ENCODE assay signal across 32 cellular contexts in the genomic region with DNA sequence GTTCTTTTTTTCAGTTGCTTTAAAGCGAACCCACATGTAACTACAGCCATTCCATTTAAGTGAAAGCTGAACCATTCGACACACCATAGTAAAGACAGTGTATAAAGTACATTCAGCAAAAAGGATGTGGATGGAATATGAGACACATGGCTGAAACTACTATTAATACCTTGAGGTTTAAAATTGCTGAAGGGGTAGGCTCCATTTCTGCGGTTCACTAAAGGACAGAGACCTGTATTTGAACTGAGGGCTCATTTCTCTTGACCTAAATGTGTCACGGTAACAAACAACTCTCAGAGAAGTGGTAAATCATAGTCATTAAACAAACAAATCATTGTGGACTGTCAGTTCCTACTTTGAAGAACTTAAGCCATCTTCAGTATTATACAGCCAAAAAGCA.
"Had no signal": no experiment of that assay in that cellular context is flagged by ENCODE, and none has a peak within 500 bp of the region (broad histone marks: within the 10 kb centered on the region; RNA-seq: fewer than 3 reads in every experiment).

No MANE protein-coding gene starts in this region.

- H3K36me3 ChIP-seq: brain microvascular endothelial cell, gastroesophageal sphincter, ovary, transverse colon had no signal

- H3K4me1 Mint-ChIP-seq: activated CD4-positive, alpha-beta memory T cell treated with anti-CD3 and anti-CD28 coated beads, Interleukin-2, amount 10 ng/mL, durations not matched to agents 7 days and 5 days; activated CD4-positive, alpha-beta T cell treated with anti-CD3 and anti-CD28 coated beads, Interleukin-2, amount 10 ng/mL, durations not matched to agents 7 days and 5 days; naive B cell had no signal

- H3K27ac ChIP-seq: brain microvascular endothelial cell, coronary artery, dorsolateral prefrontal cortex, gastroesophageal sphincter, hepatocyte, ovary, skin epidermis, testis, transverse colon had no signal

- FAIRE-seq: astrocyte, urothelium cell line had no signal

- DNase-seq: activated CD4-positive, alpha-beta memory T cell treated with anti-CD3 and anti-CD28 coated beads, Interleukin-2, amount 10 ng/mL, durations not matched to agents 7 days and 5 days; activated CD4-positive, alpha-beta T cell treated with anti-CD3 and anti-CD28 coated beads, Interleukin-2, amount 10 ng/mL, durations not matched to agents 7 days and 5 days; activated CD4-positive, CD25-positive, alpha-beta regulatory T cell treated with anti-CD3 and anti-CD28 coated beads, Interleukin-2, amount 50 U/mL, for 72 hours; activated CD8-positive, alpha-beta memory T cell treated with anti-CD3 and anti-CD28 coated beads, Interleukin-2, amount 50 U/mL, for 48 hours; activated gamma-delta T cell; activated naive CD4-positive, alpha-beta T cell treated with anti-CD3 and anti-CD28 coated beads, Interleukin-2, amount 50 U/mL, for 16 hours; activated T-cell treated with anti-CD3 and anti-CD28 coated beads, Interleukin-2, amount 50 U/mL, for 24 hours; amniotic stem cell; brain microvascular endothelial cell; dorsolateral prefrontal cortex; effector memory CD4-positive, alpha-beta T cell; islet precursor cell; left cardiac atrium; mammary epithelial cell; naive B cell; nephron progenitor cell; ovary; retina; stimulated activated CD4-positive, alpha-beta T cell treated with anti-CD3 and anti-CD28 coated beads, Interleukin-12 subunit alpha, Interleukin-12 subunit beta, amount 100 ng/mL, for 4 hours; stimulated activated CD4-positive, alpha-beta T cell treated with anti-CD3 and anti-CD28 coated beads, Interleukin-4, amount 100 ng/mL, for 1 hour; stimulated activated naive CD8-positive, alpha-beta T cell treated with anti-CD3 and anti-CD28 coated beads, Interleukin-15, Interleukin-2, amounts not matched to agents 100 U/mL and 50 U/mL, for 24 hours; testis; transverse colon had no signal

- H3K4me3 Mint-ChIP-seq: activated CD4-positive, alpha-beta memory T cell treated with anti-CD3 and anti-CD28 coated beads, Interleukin-2, amount 10 ng/mL, durations not matched to agents 7 days and 5 days; activated CD4-positive, alpha-beta T cell treated with anti-CD3 and anti-CD28 coated beads, Interleukin-2, amount 10 ng/mL, durations not matched to agents 7 days and 5 days; activated T-cell treated with anti-CD3 and anti-CD28 coated beads, Interleukin-2, amount 50 U/mL, for 24 hours; mesothelial cell of epicardium; naive B cell had no signal

- H3K9me3 Mint-ChIP-seq: activated CD4-positive, alpha-beta memory T cell treated with anti-CD3 and anti-CD28 coated beads, Interleukin-2, amount 10 ng/mL, durations not matched to agents 7 days and 5 days; activated CD4-positive, alpha-beta T cell treated with anti-CD3 and anti-CD28 coated beads, Interleukin-2, amount 10 ng/mL, durations not matched to agents 7 days and 5 days; activated T-cell treated with anti-CD3 and anti-CD28 coated beads, Interleukin-2, amount 50 U/mL, for 24 hours; nephron progenitor cell had no signal

- H3K36me3 Mint-ChIP-seq: mesothelial cell of epicardium, naive B cell had no signal

- ATAC-seq: gastroesophageal sphincter; left cardiac atrium; sciatic nerve; stimulated activated naive CD8-positive, alpha-beta T cell treated with anti-CD3 and anti-CD28 coated beads, Interleukin-15, Interleukin-2, amounts not matched to agents 100 U/mL and 50 U/mL, for 24 hours had no signal

- H3K27ac Mint-ChIP-seq: activated CD4-positive, alpha-beta memory T cell treated with anti-CD3 and anti-CD28 coated beads, Interleukin-2, amount 10 ng/mL, durations not matched to agents 7 days and 5 days; activated CD4-positive, alpha-beta T cell treated with anti-CD3 and anti-CD28 coated beads, Interleukin-2, amount 10 ng/mL, durations not matched to agents 7 days and 5 days; activated T-cell treated with anti-CD3 and anti-CD28 coated beads, Interleukin-2, amount 50 U/mL, for 24 hours; mesothelial cell of epicardium; naive B cell; nephron progenitor cell; progenitor cell of endocrine pancreas had no signal

- H3K9me3 ChIP-seq: gastroesophageal sphincter, ovary, testis, transverse colon had no signal

- H3K4me3 ChIP-seq: coronary artery, gastroesophageal sphincter, hepatocyte, ovary, skin epidermis, testis, transverse colon had no signal

- H3K27me3 Mint-ChIP-seq: activated CD4-positive, alpha-beta memory T cell treated with anti-CD3 and anti-CD28 coated beads, Interleukin-2, amount 10 ng/mL, durations not matched to agents 7 days and 5 days; activated CD4-positive, alpha-beta T cell treated with anti-CD3 and anti-CD28 coated beads, Interleukin-2, amount 10 ng/mL, durations not matched to agents 7 days and 5 days; activated T-cell treated with anti-CD3 and anti-CD28 coated beads, Interleukin-2, amount 50 U/mL, for 24 hours; progenitor cell of endocrine pancreas had no signal

- H3K4me1 ChIP-seq: gastroesophageal sphincter, testis, transverse colon had no signal
